ENCODE assay signal across 11 cellular contexts in the genomic region with DNA sequence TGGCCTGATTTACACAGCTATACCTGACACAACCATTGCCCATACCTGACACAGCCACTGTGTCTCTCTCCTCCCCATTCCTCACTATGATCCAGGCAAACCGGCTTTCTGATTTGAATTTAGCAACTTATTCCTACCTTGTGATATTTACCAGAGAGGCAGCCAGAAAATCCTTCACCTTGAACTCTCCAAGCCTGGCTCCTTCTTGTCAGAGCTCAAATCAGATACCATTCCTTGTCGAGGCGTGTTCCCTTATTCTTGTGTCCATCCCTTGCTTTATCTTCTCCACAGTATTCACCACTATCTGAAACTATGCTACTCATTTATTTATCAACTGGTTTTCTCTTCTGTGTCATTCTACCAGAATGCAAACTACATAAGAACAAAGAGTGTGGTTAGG. TPM values are rescaled to one million over a fixed set of nuclear protein-coding genes. Genes with fewer than 3 reads are reported as not detected.
"Had no signal": no experiment of that assay in that cellular context is flagged by ENCODE, and none has a peak within 500 bp of the region (broad histone marks: within the 10 kb centered on the region; RNA-seq: fewer than 3 reads in every experiment).

No MANE protein-coding gene starts in this region.

RNA-seq across cellular contexts. Expression of a gene that starts 44.9 kb away (rescaled TPM):
- total RNA-seq: activated naive CD4-positive, alpha-beta T cell treated with anti-CD3 and anti-CD28 coated beads for 36 hours; activated naive CD4-positive, alpha-beta T cell treated with anti-CD3 and anti-CD28 coated beads, Interleukin-2, amount 50 U/mL, for 72 hours; activated naive CD8-positive, alpha-beta T cell treated with anti-CD3 and anti-CD28 coated beads for 36 hours; activated naive CD8-positive, alpha-beta T cell treated with anti-CD3 and anti-CD28 coated beads, Interleukin-2, amount 10 ng/mL, durations not matched to agents 7 days and 5 days; activated T-cell treated with anti-CD3 and anti-CD28 coated beads, Interleukin-2, amount 50 U/mL, for 4 hours; activated T-cell treated with anti-CD3 and anti-CD28 coated beads, Interleukin-2, amount 50 U/mL, for 72 hours; activated T-helper 1 cell treated with anti-CD3 and anti-CD28 coated beads, Interleukin-12 subunit alpha, Interleukin-12 subunit beta, Interleukin-2, Interleukin-4 antibody, amounts not matched to agents 30 ng/mL and 10 ng/mL and 1 ng/mL, durations not matched to agents 14 hours and 24 hours and 36 hours; activated T-helper 17 cell treated with anti-CD3 and anti-CD28 coated beads, Interleukin-2, amount 50 U/mL, for 72 hours; activated T-helper 2 cell treated with anti-CD3 and anti-CD28 coated beads, Interferon-gamma antibody, Interleukin-2, Interleukin-4, amounts not matched to agents 10 μg/mL and 5 μg/mL and 100 μg/mL, durations not matched to agents 14 hours and 24 hours and 36 hours; chondrocyte had no signal
- polyA plus RNA-seq: aorta had no signal
